14 cellular contexts compared by ENCODE assay signal in the genomic region with DNA sequence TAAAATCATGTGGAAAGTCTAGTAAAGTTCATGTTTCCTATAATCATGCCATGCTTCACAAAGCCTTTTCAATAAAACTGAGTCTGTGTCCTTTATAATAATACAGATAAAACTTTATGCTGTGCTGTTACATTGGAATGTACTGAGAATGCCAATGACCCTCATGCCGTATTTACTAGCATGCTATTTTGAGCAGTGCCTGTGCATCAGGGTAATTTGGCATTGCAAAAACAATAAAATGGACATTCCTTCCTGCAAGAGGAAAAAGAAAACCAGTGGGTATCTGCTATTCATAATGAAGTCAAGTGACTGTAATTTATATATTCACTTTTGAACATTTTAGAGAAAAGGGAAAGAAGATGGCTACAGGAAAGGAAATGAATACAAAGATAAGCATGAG.
DNase-seq lines count a peak whose midpoint lies in the region; ATAC-seq, FAIRE-seq and TF ChIP-seq lines count a peak whose summit lies in the region.
"Had no signal": no experiment of that assay in that cellular context is flagged by ENCODE, and none has a peak within 500 bp of the region (broad histone marks: within the 10 kb centered on the region; RNA-seq: fewer than 3 reads in every experiment).

No MANE protein-coding gene starts in this region.

- no peak overlapping the region for H3K4me2 ChIP-seq in A549
- H3K4me2 ChIP-seq in GM23248 (ENCODE audit: unreplicated experiment): peak overlapping the region; percentile 61

- no peaks in the 10 kb centered on the region for H3K27me3 Mint-ChIP-seq in activated naive CD8-positive, alpha-beta T cell treated with anti-CD3 and anti-CD28 coated beads for 36 hours

- no peak overlapping the region for H3K27ac Mint-ChIP-seq in activated naive CD8-positive, alpha-beta T cell treated with anti-CD3 and anti-CD28 coated beads for 36 hours

- POLR2A ChIA-PET in A549 (lab: Yijun Ruan, JAX): no interaction called here

- no peak for ATAC-seq in A549
- ATAC-seq: Panc1 had no signal

- WGBS in A549 (ENCODE audit: missing lambda C conversion rate): 80% methylated on average over 1 of the region's 1 CpG
- 0 to 5% methylated on average over 1 of the region's 1 CpG for WGBS in GM23248 (ENCODE audit: low coverage in 1 of 2, low lambda C conversion rate in 2 of 2, missing lambda C conversion rate in 2 of 2), 2 experiments

- no peaks in the 10 kb centered on the region for H3K9me2 ChIP-seq in GM23248 (ENCODE audit: insufficient read depth)

- TF ChIP-seq CTCF in A549 (IDR thresholded peaks at IDR 0.05) (no peak), foreskin fibroblast (IDR thresholded peaks at IDR 0.05; ENCODE audit: low read depth, low read length) (no peak)

- TF ChIP-seq POLR2A in A549 (IDR thresholded peaks at IDR 0.05; ENCODE audit: low read length): no peak

- no peaks in the 10 kb centered on the region for H4K20me1 ChIP-seq in GM23248 (ENCODE audit: insufficient read depth)

- FAIRE-seq in A549 (lab: Jason Lieb, UNC): peak; percentile 28

- H3K4me3 ChIP-seq in A549: no peak overlapping the region
- no peak overlapping the region for H3K4me3 ChIP-seq in GM23248
- H3K4me3 ChIP-seq in foreskin fibroblast (ENCODE audit: low read depth in 1 of 2, low read length in 2 of 2): no peak overlapping the region
- H3K4me3 ChIP-seq: stomach had no signal

- no peak overlapping the region for H3K4me3 Mint-ChIP-seq in activated naive CD8-positive, alpha-beta T cell treated with anti-CD3 and anti-CD28 coated beads for 36 hours

- no peak overlapping the region for H3K27ac ChIP-seq in A549
- H3K27ac ChIP-seq in GM23248: peak overlapping the region; percentile 18
- H3K27ac ChIP-seq: stomach had no signal

- TF ChIP-seq RAD21 in A549 (conservative IDR thresholded peaks at IDR 0.05 in 1 of 2, IDR thresholded peaks at IDR 0.05 in 1 of 2): no peak

- H3K9ac ChIP-seq in GM23248: no peak overlapping the region

- H3K9me3 ChIP-seq in A549: no peaks in the 10 kb centered on the region
- no peaks in the 10 kb centered on the region for H3K9me3 ChIP-seq in GM23248 (ENCODE audit: low read depth)
- H3K9me3 ChIP-seq: stomach had no signal

- no peaks in the 10 kb centered on the region for H3K36me3 ChIP-seq in GM23248 (ENCODE audit: low read depth)
- H3K36me3 ChIP-seq: stomach had no signal

- TF ChIP-seq EP300 in A549 (IDR thresholded peaks at IDR 0.05): no peak

- H3K4me1 ChIP-seq in A549 (peaks cover 9% of the 10 kb centered on the region; the same call in 2 of the 3 replicates), GM23248 (ENCODE audit: insufficient read depth) (peaks cover 47% of the 10 kb centered on the region)

- CTCF ChIA-PET in A549 (lab: Yijun Ruan, JAX): no interaction called here

- no peaks in the 10 kb centered on the region for H3K4me1 Mint-ChIP-seq in activated naive CD8-positive, alpha-beta T cell treated with anti-CD3 and anti-CD28 coated beads for 36 hours

- H3K9me3 Mint-ChIP-seq in activated naive CD8-positive, alpha-beta T cell treated with anti-CD3 and anti-CD28 coated beads for 36 hours: no peaks in the 10 kb centered on the region

- H3F3A ChIP-seq in GM23248 (ENCODE audit: insufficient read depth): peaks cover 30% of the 10 kb centered on the region

- in situ Hi-C loops in GM23248 (cut with MboI): no loop called here

- no peaks in the 10 kb centered on the region for H3K36me3 Mint-ChIP-seq in activated naive CD8-positive, alpha-beta T cell treated with anti-CD3 and anti-CD28 coated beads for 36 hours

- H3K79me2 ChIP-seq in GM23248 (ENCODE audit: insufficient read depth): peaks cover 75% of the 10 kb centered on the region

- H2AFZ ChIP-seq in GM23248: no peak overlapping the region

- H3K27me3 ChIP-seq in GM23248 (replicated peaks; ENCODE audit: insufficient read depth): no peaks in the 10 kb centered on the region
- H3K27me3 ChIP-seq: stomach had no signal

- DNase-seq in A549 (ENCODE audit: low read depth in 1 of 2, low spot score in 1 of 2) (no peak), GM23248 (peak; percentile 77), amniotic epithelial cell (ENCODE audit: low read depth) (peak; percentile 39), foreskin fibroblast (peak; percentile 37 to 83), COR-L47 (lab: John Stamatoyannopoulos, UW) (no peak), DMS79 (lab: John Stamatoyannopoulos, UW) (no peak), occipital lobe (lab: John Stamatoyannopoulos, UW) (no peak)
- DNase-seq in activated naive CD8-positive, alpha-beta T cell treated with anti-CD3 and anti-CD28 coated beads for 36 hours: no peak
- DNase-seq: caudate nucleus, NCI-H2081 treated with DMSO at 0.1 percent for 48 hours, NCI-H69, stomach, T-helper 1 cell had no signal

TF ChIP-seq in A549, 52 proteins besides CTCF, POLR2A, EP300 and RAD21:
- TF ChIP-seq NR3C1 (IDR thresholded peaks at IDR 0.05): no peak
- TF ChIP-seq, protein P1, sequence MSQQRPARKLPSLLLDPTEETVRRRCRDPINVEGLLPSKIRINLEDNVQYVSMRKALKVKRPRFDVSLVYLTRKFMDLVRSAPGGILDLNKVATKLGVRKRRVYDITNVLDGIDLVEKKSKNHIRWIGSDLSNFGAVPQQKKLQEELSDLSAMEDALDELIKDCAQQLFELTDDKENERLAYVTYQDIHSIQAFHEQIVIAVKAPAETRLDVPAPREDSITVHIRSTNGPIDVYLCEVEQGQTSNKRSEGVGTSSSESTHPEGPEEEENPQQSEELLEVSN (IDR thresholded peaks at IDR 0.05; ENCODE audit: borderline replicate concordance, low read depth): no peak
- TF ChIP-seq ESRRA (IDR thresholded peaks at IDR 0.05; ENCODE audit: borderline replicate concordance, low read length): no peak
- TF ChIP-seq RARB (CRISPR knock-in tag; IDR thresholded peaks at IDR 0.05): no peak
- no peak for TF ChIP-seq MAFK (IDR thresholded peaks at IDR 0.05; ENCODE audit: partially characterized antibody)
- no peak for TF ChIP-seq NFE2L2 (conservative IDR thresholded peaks at IDR 0.05; ENCODE audit: low read length)
- TF ChIP-seq, protein P2, sequence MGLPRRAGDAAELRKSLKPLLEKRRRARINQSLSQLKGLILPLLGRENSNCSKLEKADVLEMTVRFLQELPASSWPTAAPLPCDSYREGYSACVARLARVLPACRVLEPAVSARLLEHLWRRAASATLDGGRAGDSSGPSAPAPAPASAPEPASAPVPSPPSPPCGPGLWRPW (IDR thresholded peaks at IDR 0.05): no peak
- no peak for TF ChIP-seq MAZ (IDR thresholded peaks at IDR 0.05; ENCODE audit: borderline replicate concordance, low read depth, low read length)
- no peak for TF ChIP-seq ZC3H11A (IDR thresholded peaks at IDR 0.05)

Comparison
In these comparisons a context has a peak if more than half of its experiments do, and no peak if none do; other contexts are left out.
1. DNase-seq: peak in GM23248 (single experiment), amniotic epithelial cell (single experiment) and foreskin fibroblast (2 of 2); none in A549 (0 of 2), activated naive CD8-positive, alpha-beta T cell treated with anti-CD3 and anti-CD28 coated beads for 36 hours (single experiment), COR-L47 (single experiment), DMS79 (single experiment) and occipital lobe (single experiment).